Comparison of ENCODE assay signal across 22 cellular contexts in the genomic region with DNA sequence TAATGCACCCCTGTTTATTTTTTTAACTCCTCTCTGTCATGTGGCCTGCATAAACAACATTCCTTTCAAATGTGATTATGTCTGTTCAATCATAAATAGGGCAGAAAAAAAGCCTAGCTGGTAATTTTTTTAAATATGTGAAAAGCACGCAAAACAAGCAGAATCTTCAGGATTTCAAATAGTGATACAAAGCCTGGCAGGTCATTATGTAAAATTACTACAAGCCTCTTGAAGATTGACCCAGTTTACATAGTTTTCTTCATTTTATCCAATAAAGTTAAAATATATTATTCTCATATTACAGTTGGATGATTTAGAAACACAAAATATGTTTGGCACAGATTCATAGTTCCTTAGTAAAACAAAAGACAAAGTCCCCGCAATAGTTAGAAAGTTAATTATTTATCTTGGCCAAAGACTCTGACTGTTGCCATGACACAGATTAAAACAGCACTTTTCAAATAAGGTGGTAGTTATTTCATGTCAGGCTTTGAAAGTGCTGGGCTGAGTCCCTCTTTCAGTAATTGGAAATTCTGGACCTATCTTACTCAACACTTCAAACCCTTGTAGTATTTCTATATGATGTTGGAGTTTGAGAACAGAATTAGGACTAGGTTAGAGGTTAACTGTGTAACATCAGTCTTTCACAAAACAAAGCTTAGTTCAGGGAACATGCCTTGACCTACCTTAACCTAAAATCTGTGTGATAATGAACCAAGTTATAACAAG.
A peak's percentile ranks its signal among the peaks of the same experiment; 100 is the strongest.
DNase-seq lines count a peak whose midpoint lies in the region; ATAC-seq and TF ChIP-seq lines count a peak whose summit lies in the region.
"Had no signal": no experiment of that assay in that cellular context is flagged by ENCODE, and none has a peak within 500 bp of the region (broad histone marks: within the 10 kb centered on the region; RNA-seq: fewer than 3 reads in every experiment).

No MANE protein-coding gene starts in this region.

- no peak overlapping the region for H3K27ac ChIP-seq in GM23248
- H3K27ac ChIP-seq in breast epithelium: peak overlapping the region; percentile 28 to 37
- no peak overlapping the region for H3K27ac ChIP-seq in left ventricle myocardium inferior (replicated peaks)
- H3K27ac ChIP-seq: tibial nerve had no signal

- no peak overlapping the region for H3K4me3 Mint-ChIP-seq in activated CD4-positive, alpha-beta T cell treated with anti-CD3 and anti-CD28 coated beads, Interleukin-2, amount 10 ng/mL, durations not matched to agents 7 days and 5 days
- H3K4me3 Mint-ChIP-seq: effector memory CD8-positive, alpha-beta T cell; H9; T-cell had no signal

- H3K9me2 ChIP-seq in GM23248 (ENCODE audit: insufficient read depth): no peaks in the 10 kb centered on the region

- H3F3A ChIP-seq in GM23248 (ENCODE audit: insufficient read depth): no peaks in the 10 kb centered on the region

- CTCF ChIA-PET in activated CD4-positive, alpha-beta T cell treated with anti-CD3 and anti-CD28 coated beads, Interleukin-2, amount 10 ng/mL, durations not matched to agents 7 days and 5 days (lab: Charles Lee): no interaction called here

- no peak overlapping the region for H3K4me2 ChIP-seq in GM23248 (ENCODE audit: unreplicated experiment)

- no peaks in the 10 kb centered on the region for H3K27me3 ChIP-seq in GM23248 (replicated peaks; ENCODE audit: insufficient read depth)
- no peaks in the 10 kb centered on the region for H3K27me3 ChIP-seq in breast epithelium
- no peaks in the 10 kb centered on the region for H3K27me3 ChIP-seq in left ventricle myocardium inferior (ENCODE audit: low read depth)
- H3K27me3 ChIP-seq: BE2C, tibial nerve had no signal

- no peaks in the 10 kb centered on the region for H3K27me3 Mint-ChIP-seq in activated CD4-positive, alpha-beta T cell treated with anti-CD3 and anti-CD28 coated beads, Interleukin-2, amount 10 ng/mL, durations not matched to agents 7 days and 5 days
- H3K27me3 Mint-ChIP-seq: effector memory CD8-positive, alpha-beta T cell had no signal

- no peaks in the 10 kb centered on the region for H3K79me2 ChIP-seq in GM23248 (ENCODE audit: insufficient read depth)

- no peaks in the 10 kb centered on the region for H3K36me3 Mint-ChIP-seq in activated CD4-positive, alpha-beta T cell treated with anti-CD3 and anti-CD28 coated beads, Interleukin-2, amount 10 ng/mL, durations not matched to agents 7 days and 5 days (ENCODE audit: low read depth)
- H3K36me3 Mint-ChIP-seq: T-cell had no signal

- no peaks in the 10 kb centered on the region; the same call in 1 of the 2 replicates for H3K4me1 ChIP-seq in GM23248 (ENCODE audit: insufficient read depth)
- H3K4me1 ChIP-seq in breast epithelium: no peaks in the 10 kb centered on the region
- peaks cover 6% of the 10 kb centered on the region for H3K4me1 ChIP-seq in left ventricle myocardium inferior
- H3K4me1 ChIP-seq: BE2C had no signal

- H3K9me3 ChIP-seq in GM23248 (ENCODE audit: low read depth) (no peaks in the 10 kb centered on the region), breast epithelium (no peaks in the 10 kb centered on the region), left ventricle myocardium inferior (replicated peaks) (no peaks in the 10 kb centered on the region)
- H3K9me3 ChIP-seq: BE2C, tibial nerve had no signal

- ATAC-seq in sciatic nerve: peak; percentile 45
- ATAC-seq: effector memory CD8-positive, alpha-beta T cell; T-cell had no signal

- H3K9me3 Mint-ChIP-seq in activated CD4-positive, alpha-beta T cell treated with anti-CD3 and anti-CD28 coated beads, Interleukin-2, amount 10 ng/mL, durations not matched to agents 7 days and 5 days: no peaks in the 10 kb centered on the region

- no peak overlapping the region for H2AFZ ChIP-seq in GM23248

- POLR2A ChIA-PET in activated CD4-positive, alpha-beta T cell treated with anti-CD3 and anti-CD28 coated beads, Interleukin-2, amount 10 ng/mL, durations not matched to agents 7 days and 5 days (lab: Charles Lee): no interaction called here

- peak; percentile 5 for DNase-seq in GM23248
- DNase-seq in breast epithelium (ENCODE audit: low spot score in 2 of 2): no peak
- peak; percentile 71 for DNase-seq in kidney glomerular epithelial cell (lab: John Stamatoyannopoulos, UW)
- no peak for DNase-seq in sciatic nerve (ENCODE audit: low spot score)
- no peak for DNase-seq in foreskin fibroblast
- no peak for DNase-seq in activated CD4-positive, alpha-beta T cell treated with anti-CD3 and anti-CD28 coated beads, Interleukin-2, amount 10 ng/mL, durations not matched to agents 7 days and 5 days
- no peak for DNase-seq in left ventricle myocardium inferior
- DNase-seq: activated CD8-positive, alpha-beta memory T cell treated with anti-CD3 and anti-CD28 coated beads, Interleukin-2, amount 50 U/mL, for 48 hours; activated effector memory CD4-positive, alpha-beta T cell treated with anti-CD3 and anti-CD28 coated beads, Interleukin-2, amount 50 U/mL, for 16 hours; amygdala; BE2C; effector memory CD8-positive, alpha-beta T cell; H9; islet precursor cell; midbrain; NCI-H146; NCI-H2171 treated with DMSO at 0.1 percent for 48 hours; NCI-H82; SHP77 treated with DMSO at 0.1 percent for 48 hours; stimulated activated naive CD4-positive, alpha-beta T cell; T-cell had no signal

- intact Hi-C loops in breast epithelium (cut with DNase I; ENCODE audit: low total_unique reads): no loop called here
- intact Hi-C loops in sciatic nerve (cut with DNase I): no loop called here
- intact Hi-C loops in left ventricle myocardium inferior (cut with micrococcal nuclease): no loop called here

- H3K36me3 ChIP-seq in GM23248 (ENCODE audit: low read depth) (no peaks in the 10 kb centered on the region), breast epithelium (no peaks in the 10 kb centered on the region), left ventricle myocardium inferior (no peaks in the 10 kb centered on the region)
- H3K36me3 ChIP-seq: BE2C, tibial nerve had no signal

- H4K20me1 ChIP-seq in GM23248 (ENCODE audit: insufficient read depth): no peaks in the 10 kb centered on the region

- no peak for TF ChIP-seq POLR2A in breast epithelium (IDR thresholded peaks at IDR 0.05)

- no peak overlapping the region for H3K9ac ChIP-seq in GM23248

- no peaks in the 10 kb centered on the region for H3K4me1 Mint-ChIP-seq in activated CD4-positive, alpha-beta T cell treated with anti-CD3 and anti-CD28 coated beads, Interleukin-2, amount 10 ng/mL, durations not matched to agents 7 days and 5 days
- H3K4me1 Mint-ChIP-seq: H9, T-cell had no signal

- WGBS in GM23248 (ENCODE audit: low coverage in 1 of 2, low lambda C conversion rate in 2 of 2, missing lambda C conversion rate in 2 of 2), 2 experiments: 2% methylated on average over 2 of the region's 2 CpGs

- in situ Hi-C loops in GM23248 (cut with MboI): no loop called here

- no peak overlapping the region for H3K27ac Mint-ChIP-seq in activated CD4-positive, alpha-beta T cell treated with anti-CD3 and anti-CD28 coated beads, Interleukin-2, amount 10 ng/mL, durations not matched to agents 7 days and 5 days
- H3K27ac Mint-ChIP-seq: effector memory CD8-positive, alpha-beta T cell; H9; T-cell had no signal

- TF ChIP-seq CTCF in breast epithelium (IDR thresholded peaks at IDR 0.05) (no peak), foreskin fibroblast (IDR thresholded peaks at IDR 0.05; ENCODE audit: low read depth, low read length) (no peak), left ventricle myocardium inferior (IDR thresholded peaks at IDR 0.05; ENCODE audit: borderline replicate concordance) (no peak)

- H3K4me3 ChIP-seq in GM23248 (no peak overlapping the region), breast epithelium (no peak overlapping the region), foreskin fibroblast (ENCODE audit: low read depth in 1 of 2, low read length in 2 of 2) (no peak overlapping the region), left ventricle myocardium inferior (no peak overlapping the region)
- H3K4me3 ChIP-seq: tibial nerve had no signal

Comparison
In these comparisons a context has a peak if more than half of its experiments do, and no peak if none do; other contexts are left out.
1. DNase-seq: peak in GM23248 (single experiment) and kidney glomerular epithelial cell (single experiment); none in breast epithelium (0 of 2), sciatic nerve (single experiment), foreskin fibroblast (0 of 2), activated CD4-positive, alpha-beta T cell treated with anti-CD3 and anti-CD28 coated beads, Interleukin-2, amount 10 ng/mL, durations not matched to agents 7 days and 5 days (single experiment) and left ventricle myocardium inferior (single experiment).
2. H3K27ac ChIP-seq: peak in breast epithelium (2 of 2); none in GM23248 (single experiment) and left ventricle myocardium inferior (single experiment).